8 cellular contexts compared by ENCODE assay signal in genomic region chr2:231052494-231053451, GRCh38. TPM values are rescaled to one million over a fixed set of nuclear protein-coding genes. Genes with fewer than 3 reads are reported as not detected.
A peak's percentile ranks its signal among the peaks of the same experiment; 100 is the strongest.
DNase-seq lines count a peak whose midpoint lies in the region; ATAC-seq, FAIRE-seq and TF ChIP-seq lines count a peak whose summit lies in the region.

No MANE protein-coding gene starts in this region.

- DNase-seq in Calu3 (peak; percentile 84), RCC 7860 (ENCODE audit: low spot score) (peak; percentile 35), fibroblast of pulmonary artery (ENCODE audit: low read depth) (peak; percentile 83)
- peak; percentile 81 for DNase-seq in activated T-helper 1 cell treated with anti-CD3 and anti-CD28 coated beads, Interleukin-12 subunit alpha, Interleukin-12 subunit beta, Interleukin-2, Interleukin-4 antibody, amounts not matched to agents 30 ng/mL and 10 ng/mL and 1 ng/mL, durations not matched to agents 14 hours and 24 hours and 36 hours (ENCODE audit: low spot score)
- peak; percentile 86 for DNase-seq in stimulated activated naive CD8-positive, alpha-beta T cell treated with anti-CD3 and anti-CD28 coated beads, Interleukin-15, Interleukin-2, amounts not matched to agents 100 U/mL and 50 U/mL, for 24 hours

- CTCF ChIA-PET in Calu3 (lab: Charles Lee) = interaction anchor here (0.5 to 1.3 kb wide), 7 partner anchors 11 to 507 kb away, joined by 3 to 13 read pairs (median 4); no protein-coding TSS in a partner anchor

- no peak overlapping the region for H3K27ac ChIP-seq in HUES64 (ENCODE audit: low read depth, low read length)

- intact Hi-C loops in Calu3 (cut with micrococcal nuclease; ENCODE audit: unreplicated experiment) = loop anchor here (2.0 to 10.0 kb wide), 2 partner anchors 148 to 228 kb away; no protein-coding TSS in a partner anchor
- intact Hi-C loops in activated T-helper 1 cell treated with anti-CD3 and anti-CD28 coated beads, Interleukin-12 subunit alpha, Interleukin-12 subunit beta, Interleukin-2, Interleukin-4 antibody, amounts not matched to agents 30 ng/mL and 10 ng/mL and 1 ng/mL, durations not matched to agents 14 hours and 24 hours and 36 hours (cut with micrococcal nuclease) = loop anchor here (1.0 to 5.0 kb wide), 2 partner anchors 65 to 147 kb away; no protein-coding TSS in a partner anchor

- H3K4me1 ChIP-seq in HUES64 (ENCODE audit: insufficient read depth, low read length) = peaks cover 1% of the 10 kb centered on the region; the same call in 1 of the 2 replicates

- BruUV-seq in Calu3 (replicated peaks; lab: Mats Ljungman, UMichigan) = no TSS peak

- no peak for FAIRE-seq in RCC 7860 (lab: Jason Lieb, UNC)

- H3K4me1 Mint-ChIP-seq in Calu3 (ENCODE audit: low read depth, unreplicated experiment) = peaks cover 13% of the 10 kb centered on the region
- H3K4me1 Mint-ChIP-seq in activated T-helper 1 cell treated with anti-CD3 and anti-CD28 coated beads, Interleukin-12 subunit alpha, Interleukin-12 subunit beta, Interleukin-2, Interleukin-4 antibody, amounts not matched to agents 30 ng/mL and 10 ng/mL and 1 ng/mL, durations not matched to agents 14 hours and 24 hours and 36 hours (ENCODE audit: low read depth) = peaks cover 26% of the 10 kb centered on the region
- H3K4me1 Mint-ChIP-seq in nephron = peaks cover 18% of the 10 kb centered on the region

- H3K27me3 Mint-ChIP-seq in Calu3 (ENCODE audit: unreplicated experiment) (peaks cover 16% of the 10 kb centered on the region), nephron (ENCODE audit: low read depth) (peaks cover 34% of the 10 kb centered on the region)
- H3K27me3 Mint-ChIP-seq in activated T-helper 1 cell treated with anti-CD3 and anti-CD28 coated beads, Interleukin-12 subunit alpha, Interleukin-12 subunit beta, Interleukin-2, Interleukin-4 antibody, amounts not matched to agents 30 ng/mL and 10 ng/mL and 1 ng/mL, durations not matched to agents 14 hours and 24 hours and 36 hours (ENCODE audit: insufficient read depth) = peaks cover 15% of the 10 kb centered on the region

- H3K9me3 Mint-ChIP-seq in Calu3 (ENCODE audit: low read depth, unreplicated experiment) (no peaks in the 10 kb centered on the region), nephron (no peaks in the 10 kb centered on the region)
- H3K9me3 Mint-ChIP-seq in activated T-helper 1 cell treated with anti-CD3 and anti-CD28 coated beads, Interleukin-12 subunit alpha, Interleukin-12 subunit beta, Interleukin-2, Interleukin-4 antibody, amounts not matched to agents 30 ng/mL and 10 ng/mL and 1 ng/mL, durations not matched to agents 14 hours and 24 hours and 36 hours = no peaks in the 10 kb centered on the region

- H3K9ac ChIP-seq in HUES64 (ENCODE audit: low read depth, low read length) = peak overlapping the region; percentile 55; the same call in 1 of the 2 replicates

- no peak overlapping the region for H3K27ac Mint-ChIP-seq in Calu3 (ENCODE audit: unreplicated experiment)
- H3K27ac Mint-ChIP-seq in activated T-helper 1 cell treated with anti-CD3 and anti-CD28 coated beads, Interleukin-12 subunit alpha, Interleukin-12 subunit beta, Interleukin-2, Interleukin-4 antibody, amounts not matched to agents 30 ng/mL and 10 ng/mL and 1 ng/mL, durations not matched to agents 14 hours and 24 hours and 36 hours = no peak overlapping the region
- peak overlapping the region; percentile 51 to 83 (median 75) for H3K27ac Mint-ChIP-seq in nephron

- H3K4me3 ChIP-seq in HUES64 (ENCODE audit: low read length) = peak overlapping the region; percentile 59
- H3K4me3 ChIP-seq in fibroblast of pulmonary artery (replicated peaks; ENCODE audit: low read depth, low read length) = peak overlapping the region; percentile 64

- 19% methylated on average over 62 of the region's 62 CpGs for WGBS in HUES64

- H3K4me3 Mint-ChIP-seq in Calu3 (ENCODE audit: low read depth, unreplicated experiment) (peak overlapping the region; percentile 83), nephron (peak overlapping the region; percentile 85 to 90 (median 86))
- peak overlapping the region; percentile 90 for H3K4me3 Mint-ChIP-seq in activated T-helper 1 cell treated with anti-CD3 and anti-CD28 coated beads, Interleukin-12 subunit alpha, Interleukin-12 subunit beta, Interleukin-2, Interleukin-4 antibody, amounts not matched to agents 30 ng/mL and 10 ng/mL and 1 ng/mL, durations not matched to agents 14 hours and 24 hours and 36 hours

- ATAC-seq in GM21381 (IDR thresholded peaks at IDR 0.05; ENCODE audit: unreplicated experiment) = peak; percentile 63
- ATAC-seq in stimulated activated naive CD8-positive, alpha-beta T cell treated with anti-CD3 and anti-CD28 coated beads, Interleukin-15, Interleukin-2, amounts not matched to agents 100 U/mL and 50 U/mL, for 24 hours = peak; percentile 84

- TF ChIP-seq CTCF in Calu3 (IDR thresholded peaks at IDR 0.05; ENCODE audit: unreplicated experiment) (peak; percentile 86), fibroblast of pulmonary artery (IDR thresholded peaks at IDR 0.05; ENCODE audit: low read length, missing control alignments) (peak; percentile 87), nephron (IDR thresholded peaks at IDR 0.05; ENCODE audit: unreplicated experiment in 3 of 3) (peak; percentile 96 to 98 (median 97))

- H3K36me3 ChIP-seq in HUES64 (ENCODE audit: insufficient read depth, low read length) = no peaks in the 10 kb centered on the region

- peaks cover 37% of the 10 kb centered on the region for H3K27me3 ChIP-seq in HUES64 (ENCODE audit: insufficient read depth, low read length)

- H3K36me3 Mint-ChIP-seq in Calu3 (ENCODE audit: insufficient read depth, unreplicated experiment) = peaks cover 30% of the 10 kb centered on the region
- peaks cover 1% of the 10 kb centered on the region for H3K36me3 Mint-ChIP-seq in activated T-helper 1 cell treated with anti-CD3 and anti-CD28 coated beads, Interleukin-12 subunit alpha, Interleukin-12 subunit beta, Interleukin-2, Interleukin-4 antibody, amounts not matched to agents 30 ng/mL and 10 ng/mL and 1 ng/mL, durations not matched to agents 14 hours and 24 hours and 36 hours (ENCODE audit: low read depth)
- no peaks in the 10 kb centered on the region for H3K36me3 Mint-ChIP-seq in nephron (ENCODE audit: low read depth)

- no peaks in the 10 kb centered on the region for H3K9me3 ChIP-seq in HUES64 (ENCODE audit: insufficient read depth, low read depth, low read length)

RNA-seq across cellular contexts. Expression of gene PSMD1, which starts 3.9 kb away (rescaled TPM):
- 113 and 135 TPM in 2 replicates for total RNA-seq in Calu3 (2022)
- polyA plus RNA-seq in HUES64 (2013, experiment 1 of 2) = 136 TPM
- 135 TPM for polyA plus RNA-seq in HUES64 (2013, experiment 2 of 2)
- 172 and 181 TPM in 2 replicates for total RNA-seq in activated T-helper 1 cell treated with anti-CD3 and anti-CD28 coated beads, Interleukin-12 subunit alpha, Interleukin-12 subunit beta, Interleukin-2, Interleukin-4 antibody, amounts not matched to agents 30 ng/mL and 10 ng/mL and 1 ng/mL, durations not matched to agents 14 hours and 24 hours and 36 hours

RNA-seq across cellular contexts. Expression of gene C2orf72, which starts 15.4 kb away (rescaled TPM):
- total RNA-seq in Calu3 (2022) = 0.66 and 0.83 TPM in 2 replicates
- polyA plus RNA-seq in HUES64 (2013, experiment 1 of 2) = 0.95 TPM
- polyA plus RNA-seq in HUES64 (2013, experiment 2 of 2) = 1.3 TPM
- 0.15 TPM in 1 of 2 replicates, not detected in the other for total RNA-seq in activated T-helper 1 cell treated with anti-CD3 and anti-CD28 coated beads, Interleukin-12 subunit alpha, Interleukin-12 subunit beta, Interleukin-2, Interleukin-4 antibody, amounts not matched to agents 30 ng/mL and 10 ng/mL and 1 ng/mL, durations not matched to agents 14 hours and 24 hours and 36 hours

RNA-seq across cellular contexts. Expression of gene SPATA3, which starts 56.9 kb away (rescaled TPM):
- total RNA-seq in Calu3 (2022) = not detected in 2 replicates
- not detected for polyA plus RNA-seq in HUES64 (2013, experiment 1 of 2)
- not detected for polyA plus RNA-seq in HUES64 (2013, experiment 2 of 2)
- total RNA-seq in activated T-helper 1 cell treated with anti-CD3 and anti-CD28 coated beads, Interleukin-12 subunit alpha, Interleukin-12 subunit beta, Interleukin-2, Interleukin-4 antibody, amounts not matched to agents 30 ng/mL and 10 ng/mL and 1 ng/mL, durations not matched to agents 14 hours and 24 hours and 36 hours = not detected in 2 replicates

Comparison
In these comparisons a context has a peak if more than half of its experiments do, and no peak if none do; other contexts are left out.
1. DNase-seq: peak in every context shown above with its lines; median percentile 86 in stimulated activated naive CD8-positive, alpha-beta T cell treated with anti-CD3 and anti-CD28 coated beads, Interleukin-15, Interleukin-2, amounts not matched to agents 100 U/mL and 50 U/mL, for 24 hours; 84 in Calu3; 83 in fibroblast of pulmonary artery; 81 in activated T-helper 1 cell treated with anti-CD3 and anti-CD28 coated beads, Interleukin-12 subunit alpha, Interleukin-12 subunit beta, Interleukin-2, Interleukin-4 antibody, amounts not matched to agents 30 ng/mL and 10 ng/mL and 1 ng/mL, durations not matched to agents 14 hours and 24 hours and 36 hours; 35 in RCC 7860.
2. H3K27ac Mint-ChIP-seq: peak in nephron (3 of 3); none in Calu3 (single experiment) and activated T-helper 1 cell treated with anti-CD3 and anti-CD28 coated beads, Interleukin-12 subunit alpha, Interleukin-12 subunit beta, Interleukin-2, Interleukin-4 antibody, amounts not matched to agents 30 ng/mL and 10 ng/mL and 1 ng/mL, durations not matched to agents 14 hours and 24 hours and 36 hours (single experiment).
3. Peak in every context shown above with its lines, with median percentiles within 50 percentile points of each other: H3K4me3 Mint-ChIP-seq and CTCF ChIP-seq.